Comparison of ENCODE assay signal across 8 cellular contexts in the genomic region with DNA sequence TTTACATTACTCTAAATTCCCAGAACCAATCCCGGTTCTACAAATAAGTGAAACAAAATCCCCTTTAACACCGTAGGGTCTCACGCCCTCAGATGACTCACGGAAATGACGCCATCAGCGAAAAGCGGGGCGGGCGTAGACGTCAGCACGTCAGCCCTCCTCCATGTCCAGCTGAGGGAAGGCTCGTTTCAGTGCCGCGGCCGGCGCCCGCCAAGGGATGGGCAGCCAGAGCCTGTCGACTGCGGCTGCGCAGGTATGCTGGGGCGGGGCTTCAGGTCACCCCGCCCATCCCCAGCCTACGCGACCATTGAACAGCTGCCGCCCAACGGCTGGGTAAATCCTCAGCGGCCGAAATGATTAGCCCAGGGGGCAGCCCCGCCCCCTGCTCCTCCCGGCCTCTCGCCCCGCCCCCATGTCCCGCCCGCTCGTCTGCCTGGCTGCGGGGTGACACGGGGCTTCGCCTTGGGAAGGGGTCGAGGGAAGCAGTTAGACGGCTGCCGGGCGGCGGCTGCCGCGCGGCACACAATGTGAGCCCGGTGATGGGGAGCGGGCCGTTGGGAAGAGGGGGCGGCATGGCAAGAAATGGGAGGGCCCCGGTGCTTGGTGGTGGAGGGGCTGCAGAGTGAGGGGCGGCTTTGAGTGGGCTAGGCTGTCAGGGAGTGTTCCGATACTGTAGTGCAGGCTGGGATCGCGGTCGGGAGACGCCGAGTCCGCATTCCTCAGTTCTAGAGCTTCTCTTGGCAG. TPM values are rescaled to one million over a fixed set of nuclear protein-coding genes. Genes with fewer than 3 reads are reported as not detected.
DNase-seq lines count a peak whose midpoint lies in the region; ATAC-seq, FAIRE-seq and TF ChIP-seq lines count a peak whose summit lies in the region.

A gene (plus strand): TSS at position 420 of the 744 bp plus-strand sequence. CDS start 1,510 bp downstream, outside the sequence.

- H4K20me1 ChIP-seq in OCI-LY7 (ENCODE audit: insufficient read depth, low read length): no peaks in the 10 kb centered on the region

- no TSS peak for BruUV-seq in OCI-LY7 (replicated peaks; lab: Mats Ljungman, UMichigan)

- peak; percentile 97 for ATAC-seq in GM21526 (IDR thresholded peaks at IDR 0.05; ENCODE audit: low FRiP score, unreplicated experiment)

- peaks cover 19% of the 10 kb centered on the region for H3K4me1 ChIP-seq in OCI-LY7 (ENCODE audit: insufficient read depth, low read length, poor library complexity, severe bottlenecking)

- CTCF ChIA-PET in OCI-LY7 (lab: Charles Lee; ENCODE audit: unreplicated experiment): no interaction called here

- peak; percentile 78 for DNase-seq in D721Med (ENCODE audit: insufficient read length, low spot score)
- peak; percentile 66 for DNase-seq in HuH-7.5 (ENCODE audit: low spot score)
- DNase-seq in OCI-LY7 (ENCODE audit: low spot score): peak; percentile 96
- DNase-seq in activated T-cell treated with anti-CD3 and anti-CD28 coated beads for 24 hours (ENCODE audit: low read depth): peak; percentile 95
- peak; percentile 81 for DNase-seq in epidermal melanocyte (ENCODE audit: insufficient read length, low spot score)
- DNase-seq in middle frontal gyrus (ENCODE audit: extremely low spot score, low spot score): peak; percentile 94
- peak; percentile 96 to 98 for DNase-seq in stimulated activated CD8-positive, alpha-beta memory T cell treated with anti-CD3 and anti-CD28 coated beads, Interleukin-2, amount 100 ng/mL, for 48 hours (ENCODE audit: low read depth in 2 of 2)

- no peak for TF ChIP-seq CTCF in D721Med (IDR thresholded peaks at IDR 0.05; ENCODE audit: insufficient read depth, missing control alignments)
- TF ChIP-seq CTCF in OCI-LY7 (conservative IDR thresholded peaks at IDR 0.05; ENCODE audit: low read length): no peak

- H3K27ac ChIP-seq in OCI-LY7 (ENCODE audit: low read depth, low read length, poor library complexity, severe bottlenecking): no peak within 1 kb of the TSS

- no peaks in the 10 kb centered on the region for H3K36me3 ChIP-seq in OCI-LY7 (ENCODE audit: insufficient read depth, low read length)

- H3K9me3 ChIP-seq in OCI-LY7 (ENCODE audit: low read length): no peaks in the 10 kb centered on the region

- intact Hi-C loops in OCI-LY7 (cut with micrococcal nuclease; ENCODE audit: unreplicated experiment): loop anchor here (1.0 to 10.0 kb wide), 3 partner anchors 103 to 430 kb away; a partner anchor contains a TSS

- H3K9me2 ChIP-seq in OCI-LY7 (ENCODE audit: insufficient read depth, low read length): no peaks in the 10 kb centered on the region

- peak within 1 kb of the TSS; percentile 80 for H3K4me2 ChIP-seq in OCI-LY7 (ENCODE audit: low read length)

- peak within 1 kb of the TSS; percentile 99 for H2AFZ ChIP-seq in OCI-LY7 (ENCODE audit: low read length)

- peak within 1 kb of the TSS; percentile 76 for H3K4me3 ChIP-seq in OCI-LY7 (ENCODE audit: low read depth, low read length, poor library complexity, severe bottlenecking)

- POLR2A ChIA-PET in OCI-LY7 (lab: Charles Lee): interaction anchor here (0.6 kb wide), 2 partner anchors 18 to 162 kb away, joined by 3 to 6 read pairs; no protein-coding TSS in a partner anchor

- H3K79me2 ChIP-seq in OCI-LY7 (ENCODE audit: insufficient read depth, low read depth, low read length): no peaks in the 10 kb centered on the region

- peak; percentile 85 for FAIRE-seq in D721Med (lab: Jason Lieb, UNC)

RNA-seq across cellular contexts. Expression of the gene that starts here (rescaled TPM):
- total RNA-seq in OCI-LY7 (2014; rRNA removed; shearing (Covaris generic)): 5.3 and 5.9 TPM in 2 replicates
- 10.4 and 12.7 TPM in 2 replicates for total RNA-seq in OCI-LY7 (2022)
